ENCODE assay signal across 1 cellular context in the genomic region with DNA sequence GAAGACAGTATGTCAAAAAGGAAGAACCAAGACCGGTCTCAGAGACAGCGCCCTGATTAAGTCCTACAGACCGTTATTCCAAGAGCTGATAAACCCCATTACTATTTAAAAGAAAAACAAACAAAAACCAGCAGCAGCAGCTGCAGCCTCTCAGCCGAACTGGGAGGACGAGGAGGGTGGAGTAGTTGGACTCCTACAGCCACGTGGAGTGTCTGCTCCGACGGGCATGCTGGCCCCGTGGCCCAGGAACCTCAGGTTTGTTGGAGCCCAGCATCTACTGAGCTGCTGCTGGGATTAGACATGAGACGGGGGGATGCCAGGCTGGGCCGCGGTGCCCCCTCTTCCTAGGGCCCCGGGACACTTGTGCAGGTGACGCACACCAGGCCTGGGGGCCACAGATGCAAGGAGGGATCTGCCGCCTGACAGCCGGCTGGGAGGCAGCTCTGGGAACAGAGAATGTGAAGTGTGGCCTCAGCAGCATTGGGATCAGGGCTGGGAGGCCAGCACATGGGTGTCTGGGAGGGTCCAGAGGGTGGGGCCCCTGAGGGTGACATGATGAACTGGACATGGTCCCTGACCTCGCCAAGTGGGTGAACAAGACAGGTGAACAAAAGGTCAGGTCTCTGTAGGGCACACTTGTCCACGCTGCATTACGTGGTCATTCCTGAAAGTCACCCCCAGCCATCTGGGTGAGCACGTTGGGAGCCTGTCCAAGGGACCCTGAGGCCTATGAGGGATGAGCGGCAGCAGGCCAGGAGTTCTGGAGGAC.
TF ChIP-seq lines count a peak whose summit lies in the region.

No MANE protein-coding gene starts in this region.

TF ChIP-seq in GM23338, 12 proteins besides CTCF, POLR2A, EP300 and RAD21:
- TF ChIP-seq POLR2AphosphoS5 (IDR thresholded peaks at IDR 0.05; ENCODE audit: low read depth) (no peak), STAT1 (IDR thresholded peaks at IDR 0.05; ENCODE audit: unreplicated experiment) (no peak), JUNB (IDR thresholded peaks at IDR 0.05; ENCODE audit: unreplicated experiment) (no peak), ZNF462 (CRISPR knock-in tag; IDR thresholded peaks at IDR 0.05) (no peak), NANOG (IDR thresholded peaks at IDR 0.05; ENCODE audit: borderline replicate concordance) (no peak), REST (IDR thresholded peaks at IDR 0.05; ENCODE audit: unreplicated experiment) (no peak), EZH2phosphoT487 (IDR thresholded peaks at IDR 0.05; ENCODE audit: unreplicated experiment) (no peak), ZNF331 (CRISPR knock-in tag; IDR thresholded peaks at IDR 0.05; ENCODE audit: low read depth) (no peak)
